25 cellular contexts compared by ENCODE assay signal in genomic region chr9:104871961-104872527, GRCh38. TPM values are rescaled to one million over a fixed set of nuclear protein-coding genes. Genes with fewer than 3 reads are reported as not detected.
DNase-seq lines count a peak whose midpoint lies in the region; ATAC-seq, FAIRE-seq and TF ChIP-seq lines count a peak whose summit lies in the region.
"Had no signal": no experiment of that assay in that cellular context is flagged by ENCODE, and none has a peak within 500 bp of the region (broad histone marks: within the 10 kb centered on the region; RNA-seq: fewer than 3 reads in every experiment).

No MANE protein-coding gene starts in this region.

- no peak for FAIRE-seq in astrocyte (lab: Jason Lieb, UNC)

- peak overlapping the region; percentile 90 to 99 (median 95) for H3K27ac ChIP-seq in BLaER1 treated with 17β-estradiol and CSF1 and Interleukin-3, amounts not matched to agents 10 nM and 100 nM
- peak overlapping the region; percentile 98 for H3K27ac ChIP-seq in astrocyte (ENCODE audit: low read depth, low read length)
- H3K27ac ChIP-seq in liver (ENCODE audit: low read depth in 1 of 2, low read length in 2 of 2), result peak overlapping the region; percentile 31 to 80
- H3K27ac ChIP-seq in sigmoid colon, result peak overlapping the region; percentile 65 to 85 (median 80)
- H3K27ac ChIP-seq: WERI-Rb-1 had no signal

- H3K27ac Mint-ChIP-seq in astrocyte (ENCODE audit: unreplicated experiment), result peak overlapping the region; percentile 93
- H3K27ac Mint-ChIP-seq: activated T-helper 17 cell treated with anti-CD3 and anti-CD28 coated beads, Interleukin-2, amount 50 U/mL, for 72 hours; CD4-positive, alpha-beta T cell; T-helper 2 cell treated with Interferon-gamma antibody and Interleukin-4, amounts not matched to agents 5 μg/mL and 100 μg/mL, for 36 hours had no signal

- H3K4me3 Mint-ChIP-seq in astrocyte (ENCODE audit: unreplicated experiment), result peak overlapping the region; percentile 47
- H3K4me3 Mint-ChIP-seq: activated T-helper 17 cell treated with anti-CD3 and anti-CD28 coated beads, Interleukin-2, amount 50 U/mL, for 72 hours; CD4-positive, alpha-beta T cell; stimulated activated naive CD8-positive, alpha-beta T cell treated with anti-CD3 and anti-CD28 coated beads, Interleukin-15, amount 100 ng/mL, for 72 hours; T-helper 2 cell treated with Interferon-gamma antibody and Interleukin-4, amounts not matched to agents 5 μg/mL and 100 μg/mL, for 36 hours; type B pancreatic cell had no signal

- H3K79me2 ChIP-seq in astrocyte (ENCODE audit: insufficient read depth, low read length), result peaks cover 13% of the 10 kb centered on the region

- intact Hi-C loops in sigmoid colon (cut with DNase I), result loop anchor here (5.0 kb wide), 1 partner anchor 190 kb away; no protein-coding TSS in a partner anchor

- peak overlapping the region in 10 of 11 experiments; percentile 47 to 87 (median 71); a peak in 18 of 22 replicates for H3K9ac ChIP-seq in BLaER1 treated with 17β-estradiol and CSF1 and Interleukin-3, amounts not matched to agents 10 nM and 100 nM
- H3K9ac ChIP-seq in astrocyte (ENCODE audit: low read length) (peak overlapping the region; percentile 81), liver (ENCODE audit: low read depth in 1 of 2, low read length in 2 of 2) (no peak overlapping the region)

- no peaks in the 10 kb centered on the region for H3K27me3 Mint-ChIP-seq in astrocyte (ENCODE audit: low read depth, unreplicated experiment)
- H3K27me3 Mint-ChIP-seq: activated T-helper 17 cell treated with anti-CD3 and anti-CD28 coated beads, Interleukin-2, amount 50 U/mL, for 72 hours; CD4-positive, alpha-beta T cell; stimulated activated naive CD8-positive, alpha-beta T cell treated with anti-CD3 and anti-CD28 coated beads, Interleukin-15, amount 100 ng/mL, for 72 hours; type B pancreatic cell had no signal

- peaks cover 0 to 94% (median 17%) of the 10 kb centered on the region in 11 experiments; a peak in 12 of 22 replicates for H4K20me1 ChIP-seq in BLaER1 treated with 17β-estradiol and CSF1 and Interleukin-3, amounts not matched to agents 10 nM and 100 nM
- H4K20me1 ChIP-seq in astrocyte (ENCODE audit: insufficient read depth, low read length), result no peaks in the 10 kb centered on the region

- no peaks in the 10 kb centered on the region for H3K27me3 ChIP-seq in BLaER1 treated with 17β-estradiol and CSF1 and Interleukin-3, amounts not matched to agents 10 nM and 100 nM
- H3K27me3 ChIP-seq in astrocyte (ENCODE audit: insufficient read depth, low read length) (no peaks in the 10 kb centered on the region), liver (ENCODE audit: control insufficient read depth in 4 of 4, insufficient read depth in 4 of 4, low read length in 3 of 4) (no peaks in the 10 kb centered on the region), sigmoid colon (no peaks in the 10 kb centered on the region)
- H3K27me3 ChIP-seq: breast epithelium, heart right ventricle, left lung had no signal

- H3K4me1 ChIP-seq in BLaER1 treated with 17β-estradiol and CSF1 and Interleukin-3, amounts not matched to agents 10 nM and 100 nM, result peaks cover 71 to 99% (median 85%) of the 10 kb centered on the region in 10 experiments
- H3K4me1 ChIP-seq in astrocyte (ENCODE audit: insufficient read depth, low read length), result peaks cover 51% of the 10 kb centered on the region
- H3K4me1 ChIP-seq in liver (ENCODE audit: control insufficient read depth in 4 of 4, insufficient read depth in 4 of 4, low read length in 3 of 4), result peaks cover 21 to 60% (median 50%) of the 10 kb centered on the region in 4 donors
- peaks cover 0 to 88% (median 84%) of the 10 kb centered on the region in 4 donors for H3K4me1 ChIP-seq in sigmoid colon

- H3K4me3 ChIP-seq in BLaER1 treated with 17β-estradiol and CSF1 and Interleukin-3, amounts not matched to agents 10 nM and 100 nM, result no peak overlapping the region; a peak in 1 of 20 replicates
- H3K4me3 ChIP-seq in astrocyte (ENCODE audit: insufficient read depth, low read depth, low read length) (no peak overlapping the region), liver (ENCODE audit: low read depth in 1 of 3, low read length in 3 of 3) (no peak overlapping the region), sigmoid colon (no peak overlapping the region)
- H3K4me3 ChIP-seq: breast epithelium, GM23248, heart right ventricle, left lung had no signal

- no peak for ATAC-seq in GM18511 (IDR thresholded peaks at IDR 0.05; ENCODE audit: unreplicated experiment)
- ATAC-seq: activated T-helper 17 cell treated with anti-CD3 and anti-CD28 coated beads, Interleukin-2, amount 50 U/mL, for 72 hours; left lung; stimulated activated naive CD8-positive, alpha-beta T cell treated with anti-CD3 and anti-CD28 coated beads, Interleukin-15, amount 100 ng/mL, for 72 hours had no signal

- no peak for TF ChIP-seq CTCF in astrocyte (IDR thresholded peaks at IDR 0.05; ENCODE audit: insufficient read depth, low read depth, low read length)
- no peak for TF ChIP-seq CTCF in liver (IDR thresholded peaks at IDR 0.05; ENCODE audit: low read depth, low read length, missing input control)
- no peak for TF ChIP-seq CTCF in sigmoid colon (IDR thresholded peaks at IDR 0.05)

- no peak for TF ChIP-seq EP300 in sigmoid colon (IDR thresholded peaks at IDR 0.05)

- H3K9me3 ChIP-seq in BLaER1 treated with 17β-estradiol and CSF1 and Interleukin-3, amounts not matched to agents 10 nM and 100 nM (replicated peaks in 1 of 11), result peaks cover 0 to 25% (median 17%) of the 10 kb centered on the region in 11 experiments; a peak in 15 of 22 replicates
- no peaks in the 10 kb centered on the region for H3K9me3 ChIP-seq in astrocyte (ENCODE audit: insufficient read depth, low read depth, low read length)
- H3K9me3 ChIP-seq in liver (ENCODE audit: control insufficient read depth in 4 of 4, low read length in 3 of 4), result no peaks in the 10 kb centered on the region
- no peaks in the 10 kb centered on the region for H3K9me3 ChIP-seq in sigmoid colon
- H3K9me3 ChIP-seq: breast epithelium, heart right ventricle, left lung had no signal

- 84% methylated on average over 5 of the region's 5 CpGs for WGBS in liver
- WGBS in sigmoid colon, 2 donors, result 82 to 96% methylated on average over 5 of the region's 5 CpGs

- peaks cover 35% of the 10 kb centered on the region for H3K36me3 Mint-ChIP-seq in astrocyte (ENCODE audit: low read depth, unreplicated experiment)

- H3K9me3 Mint-ChIP-seq in astrocyte (ENCODE audit: unreplicated experiment), result peaks cover 2% of the 10 kb centered on the region
- H3K9me3 Mint-ChIP-seq: activated T-helper 17 cell treated with anti-CD3 and anti-CD28 coated beads, Interleukin-2, amount 50 U/mL, for 72 hours; CD4-positive, alpha-beta T cell; stimulated activated naive CD8-positive, alpha-beta T cell treated with anti-CD3 and anti-CD28 coated beads, Interleukin-15, amount 100 ng/mL, for 72 hours; T-helper 2 cell treated with Interferon-gamma antibody and Interleukin-4, amounts not matched to agents 5 μg/mL and 100 μg/mL, for 36 hours; type B pancreatic cell had no signal

- no peak for TF ChIP-seq RAD21 in liver (IDR thresholded peaks at IDR 0.05)

- peaks cover 71 to 92% (median 79%) of the 10 kb centered on the region in 11 experiments for H3K36me3 ChIP-seq in BLaER1 treated with 17β-estradiol and CSF1 and Interleukin-3, amounts not matched to agents 10 nM and 100 nM
- H3K36me3 ChIP-seq in astrocyte (ENCODE audit: insufficient read depth, low read length) (peaks cover 11% of the 10 kb centered on the region), liver (ENCODE audit: control insufficient read depth in 4 of 4, insufficient read depth in 3 of 4, low read depth in 1 of 4, low read length in 3 of 4) (peaks cover 6 to 60% (median 40%) of the 10 kb centered on the region in 4 donors), sigmoid colon (peaks cover 0 to 41% (median 27%) of the 10 kb centered on the region in 4 donors)
- H3K36me3 ChIP-seq: breast epithelium, WERI-Rb-1 had no signal

- no peak for DNase-seq in astrocyte (ENCODE audit: low read depth)
- no peak for DNase-seq in sigmoid colon
- no peak for DNase-seq in activated CD4-positive, CD25-positive, alpha-beta regulatory T cell (lab: John Stamatoyannopoulos, UW)
- no peak for DNase-seq in T-helper 1 cell
- no peak for DNase-seq in NCI-H1417 (lab: John Stamatoyannopoulos, UW)
- DNase-seq: activated CD4-positive, alpha-beta T cell treated with anti-CD3 and anti-CD28 coated beads, Interleukin-2, amount 50 U/mL, for 1 hour; CD4-positive, alpha-beta T cell; cortex of kidney; DMS 273 treated with DMSO at 0.1 percent for 48 hours; GM23248; left lung; NCI-H1048; NCI-H2029; NCI-H345; stimulated activated CD4-positive, alpha-beta T cell treated with anti-CD3 and anti-CD28 coated beads, Interleukin-12 subunit alpha, Interleukin-12 subunit beta, amount 100 ng/mL, for 4 hours; stimulated activated naive CD8-positive, alpha-beta T cell treated with anti-CD3 and anti-CD28 coated beads, Interleukin-15, amount 100 ng/mL, for 72 hours; WERI-Rb-1 had no signal

- no peak overlapping the region for H2AFZ ChIP-seq in astrocyte (ENCODE audit: low read depth, low read length)
- H2AFZ ChIP-seq: GM23248 had no signal

- H3K4me2 ChIP-seq in BLaER1 treated with 17β-estradiol and CSF1 and Interleukin-3, amounts not matched to agents 10 nM and 100 nM, result peak overlapping the region; percentile 54 to 91 (median 85)
- H3K4me2 ChIP-seq in astrocyte (ENCODE audit: low read length), result peak overlapping the region; percentile 65

- TF ChIP-seq POLR2A in sigmoid colon (IDR thresholded peaks at IDR 0.05), result no peak

- H3K4me1 Mint-ChIP-seq in astrocyte (ENCODE audit: low read depth, unreplicated experiment), result peaks cover 65% of the 10 kb centered on the region
- H3K4me1 Mint-ChIP-seq: activated T-helper 17 cell treated with anti-CD3 and anti-CD28 coated beads, Interleukin-2, amount 50 U/mL, for 72 hours; stimulated activated naive CD8-positive, alpha-beta T cell treated with anti-CD3 and anti-CD28 coated beads, Interleukin-15, amount 100 ng/mL, for 72 hours had no signal

TF ChIP-seq in liver, 16 proteins besides CTCF, POLR2A, EP300 and RAD21 (continues in another document):
- TF ChIP-seq JUND (IDR thresholded peaks at IDR 0.05), result no peak
- TF ChIP-seq, protein P1, sequence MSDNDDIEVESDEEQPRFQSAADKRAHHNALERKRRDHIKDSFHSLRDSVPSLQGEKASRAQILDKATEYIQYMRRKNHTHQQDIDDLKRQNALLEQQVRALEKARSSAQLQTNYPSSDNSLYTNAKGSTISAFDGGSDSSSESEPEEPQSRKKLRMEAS (IDR thresholded peaks at IDR 0.05), result no peak
- TF ChIP-seq FOXA2 (IDR thresholded peaks at IDR 0.05), result no peak
- TF ChIP-seq RXRA (IDR thresholded peaks at IDR 0.05), result no peak
- TF ChIP-seq EGR1 (IDR thresholded peaks at IDR 0.05; ENCODE audit: low read depth in 2 of 2), result no peak
- no peak for TF ChIP-seq HNF4G (IDR thresholded peaks at IDR 0.05)
- TF ChIP-seq, protein P2, sequence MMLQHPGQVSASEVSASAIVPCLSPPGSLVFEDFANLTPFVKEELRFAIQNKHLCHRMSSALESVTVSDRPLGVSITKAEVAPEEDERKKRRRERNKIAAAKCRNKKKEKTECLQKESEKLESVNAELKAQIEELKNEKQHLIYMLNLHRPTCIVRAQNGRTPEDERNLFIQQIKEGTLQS (IDR thresholded peaks at IDR 0.05), result no peak

RNA-seq across cellular contexts. Expression of gene ABCA1, which starts 55.9 kb away (rescaled TPM):
- total RNA-seq in astrocyte, result 109 and 125 TPM in 2 replicates
- 100 to 1,000 TPM in 1 of 2 donors, 10 to 100 TPM in 1; 83.9 to 223 TPM for total RNA-seq in liver
- polyA plus RNA-seq in liver, result 10 to 100 TPM; 15.4 to 42.0 TPM
- total RNA-seq in sigmoid colon, result 100 to 1,000 TPM in 1 of 4 donors, 10 to 100 TPM in 3; 76.7 to 110 (median 91.3) TPM
- polyA plus RNA-seq in sigmoid colon, result 1 to 10 TPM; 2.4 to 7.4 (median 4.9) TPM

Comparison
In these comparisons a context has a peak if more than half of its experiments do, and no peak if none do; other contexts are left out.
1. H3K9ac ChIP-seq: peak in BLaER1 treated with 17β-estradiol and CSF1 and Interleukin-3, amounts not matched to agents 10 nM and 100 nM (10 of 11) and astrocyte (single experiment); none in liver (0 of 2).
2. Peak in every context shown above with its lines, with median percentiles within 50 percentile points of each other: H3K27ac ChIP-seq.